In genomic region chr11:69094111-69094914, GRCh38 we compare ENCODE assay signal across 1 cellular context.
TF ChIP-seq lines count a peak whose summit lies in the region.

No MANE protein-coding gene starts in this region.

TF ChIP-seq in HEK293, 187 proteins besides CTCF, POLR2A, EP300 and RAD21 (continued from another document):
- TF ChIP-seq ATF2 (tag by site-specific recombination; IDR thresholded peaks at IDR 0.05; ENCODE audit: low read depth), result no peak
- TF ChIP-seq ZNF433 (tag by site-specific recombination; IDR thresholded peaks at IDR 0.05; ENCODE audit: low read depth), result no peak
- TF ChIP-seq GLIS1 (tag by site-specific recombination; IDR thresholded peaks at IDR 0.05), result peak; percentile 20; the same call in 1 of the 2 replicates
- no peak for TF ChIP-seq ZNF571 (tag by site-specific recombination; IDR thresholded peaks at IDR 0.05)
- TF ChIP-seq FEZF1 (tag by site-specific recombination; IDR thresholded peaks at IDR 0.05), result no peak
- no peak for TF ChIP-seq ZNF391 (tag by site-specific recombination; IDR thresholded peaks at IDR 0.05; ENCODE audit: borderline replicate concordance, low read depth)
- TF ChIP-seq ZNF133 (tag by site-specific recombination; IDR thresholded peaks at IDR 0.05), result no peak
- TF ChIP-seq ZNF114 (tag by site-specific recombination; IDR thresholded peaks at IDR 0.05), result no peak
- TF ChIP-seq ZNF560 (tag by site-specific recombination; IDR thresholded peaks at IDR 0.05; ENCODE audit: borderline replicate concordance), result no peak
- TF ChIP-seq MEIS1 (CRISPR knock-in tag; IDR thresholded peaks at IDR 0.05; ENCODE audit: borderline replicate concordance), result no peak
- no peak for TF ChIP-seq KLF17 (tag by site-specific recombination; IDR thresholded peaks at IDR 0.05)
- no peak for TF ChIP-seq ZNF311 (tag by site-specific recombination; IDR thresholded peaks at IDR 0.05; ENCODE audit: borderline replicate concordance)
- no peak for TF ChIP-seq ZNF341 (tag by site-specific recombination; IDR thresholded peaks at IDR 0.05; ENCODE audit: low read depth)
- TF ChIP-seq ZNF473 (tag by site-specific recombination; IDR thresholded peaks at IDR 0.05), result no peak
- TF ChIP-seq ZNF175 (tag by site-specific recombination; IDR thresholded peaks at IDR 0.05), result no peak
- no peak for TF ChIP-seq ZNF580 (tag by site-specific recombination; IDR thresholded peaks at IDR 0.05)
- TF ChIP-seq ZNF664 (tag by site-specific recombination; IDR thresholded peaks at IDR 0.05), result no peak
- 0 out of 2 replicates have a peak, but pooled peaks have one; percentile 39 for TF ChIP-seq SCRT1 (tag by site-specific recombination; IDR thresholded peaks at IDR 0.05; ENCODE audit: borderline replicate concordance)
- TF ChIP-seq ZFP69B (tag by site-specific recombination; IDR thresholded peaks at IDR 0.05), result peak; percentile 61; the same call in 1 of the 2 replicates
- TF ChIP-seq ZNF23 (tag by site-specific recombination; IDR thresholded peaks at IDR 0.05; ENCODE audit: borderline replicate concordance), result no peak
- TF ChIP-seq ZNF2 (tag by site-specific recombination; IDR thresholded peaks at IDR 0.05), result no peak
- no peak for TF ChIP-seq ZNF654 (tag by site-specific recombination; IDR thresholded peaks at IDR 0.05; ENCODE audit: low read depth)
- TF ChIP-seq ZNF791 (tag by site-specific recombination; IDR thresholded peaks at IDR 0.05), result no peak
- no peak for TF ChIP-seq TCF7L2 (IDR thresholded peaks at IDR 0.05; ENCODE audit: borderline replicate concordance, low read depth, low read length)
- TF ChIP-seq ZIC2 (tag by site-specific recombination; IDR thresholded peaks at IDR 0.05), result peak; percentile 92
- TF ChIP-seq SCRT2 (tag by site-specific recombination; IDR thresholded peaks at IDR 0.05), result peak; percentile 83
- peak; percentile 58 for TF ChIP-seq ZNF692 (tag by site-specific recombination; IDR thresholded peaks at IDR 0.05)
- TF ChIP-seq OSR2 (tag by site-specific recombination; IDR thresholded peaks at IDR 0.05), result no peak
- TF ChIP-seq GLIS2 (tag by site-specific recombination; IDR thresholded peaks at IDR 0.05), result peak; percentile 51
- no peak for TF ChIP-seq ZBTB48 (tag by site-specific recombination; IDR thresholded peaks at IDR 0.05)
- TF ChIP-seq SP7 (tag by site-specific recombination; IDR thresholded peaks at IDR 0.05), result peak; percentile 94
- no peak for TF ChIP-seq ZNF354C (tag by site-specific recombination; IDR thresholded peaks at IDR 0.05; ENCODE audit: borderline replicate concordance, low read depth)
- no peak for TF ChIP-seq ZNF223 (tag by site-specific recombination; IDR thresholded peaks at IDR 0.05)
- no peak for TF ChIP-seq ZNF514 (tag by site-specific recombination; IDR thresholded peaks at IDR 0.05)
- no peak for TF ChIP-seq REPIN1 (tag by site-specific recombination; IDR thresholded peaks at IDR 0.05; ENCODE audit: low read depth)
- no peak for TF ChIP-seq ZNF26 (tag by site-specific recombination; IDR thresholded peaks at IDR 0.05)
- no peak for TF ChIP-seq ZNF140 (tag by site-specific recombination; IDR thresholded peaks at IDR 0.05)
- TF ChIP-seq ZNF555 (tag by site-specific recombination; conservative IDR thresholded peaks at IDR 0.05), result no peak
- no peak for TF ChIP-seq ZNF24 (tag by site-specific recombination; IDR thresholded peaks at IDR 0.05)
- no peak for TF ChIP-seq SP2 (tag by site-specific recombination; IDR thresholded peaks at IDR 0.05)
- TF ChIP-seq ZNF248 (tag by site-specific recombination; IDR thresholded peaks at IDR 0.05), result no peak
